ENCODE assay signal across 16 cellular contexts in the genomic region with DNA sequence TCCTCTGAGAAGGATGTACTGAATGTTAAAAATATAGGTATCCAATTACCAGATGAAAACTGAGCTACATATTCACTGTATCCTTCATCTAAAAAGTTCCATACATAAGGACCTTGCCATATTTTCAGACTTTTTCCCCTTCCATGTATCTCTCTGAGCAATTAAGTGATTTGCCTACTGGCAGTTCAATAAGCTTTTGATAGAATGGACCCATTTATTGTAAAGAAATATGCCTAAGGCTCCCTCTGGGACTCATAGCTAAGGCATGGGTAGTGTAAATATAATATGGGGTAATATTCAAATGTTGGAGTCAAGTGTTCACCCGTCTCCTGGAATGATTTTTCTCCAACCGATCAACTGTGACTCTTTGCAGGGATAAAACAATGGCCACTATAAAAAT.
DNase-seq lines count a peak whose midpoint lies in the region.
"Had no signal": no experiment of that assay in that cellular context is flagged by ENCODE, and none has a peak within 500 bp of the region (broad histone marks: within the 10 kb centered on the region; RNA-seq: fewer than 3 reads in every experiment).

No MANE protein-coding gene starts in this region.

- DNase-seq in NCI-H526 (lab: John Stamatoyannopoulos, UW), result peak; percentile 26 to 43
- no peak for DNase-seq in NCI-H1092 (lab: John Stamatoyannopoulos, UW)
- no peak for DNase-seq in GDM1 (lab: John Stamatoyannopoulos, UW)
- no peak for DNase-seq in SHP77 (lab: John Stamatoyannopoulos, UW)
- DNase-seq: BE2C; CD4-positive, alpha-beta memory T cell; COR-L47; DMS153; DMS79 treated with DMSO at 0.1 percent for 48 hours; EL; HCEC 1CT; HFFc6 had no signal

- no peaks in the 10 kb centered on the region for H3K27me3 ChIP-seq in layer of hippocampus (ENCODE audit: control insufficient read depth, insufficient read depth, low read length)
- H3K27me3 ChIP-seq: BE2C had no signal

- H3K27ac ChIP-seq in angular gyrus (ENCODE audit: low read depth, low read length) (peak overlapping the region; percentile 88), layer of hippocampus (ENCODE audit: low read depth, low read length) (peak overlapping the region; percentile 42)
- H3K27ac ChIP-seq: A549, C4-2B had no signal

Comparison
In these comparisons a context has a peak if more than half of its experiments do, and no peak if none do; other contexts are left out.
1. DNase-seq: peak in NCI-H526 (2 of 2); none in NCI-H1092 (single experiment), GDM1 (single experiment) and SHP77 (0 of 2).